Comparison of ENCODE assay signal across 2 cellular contexts in the genomic region with DNA sequence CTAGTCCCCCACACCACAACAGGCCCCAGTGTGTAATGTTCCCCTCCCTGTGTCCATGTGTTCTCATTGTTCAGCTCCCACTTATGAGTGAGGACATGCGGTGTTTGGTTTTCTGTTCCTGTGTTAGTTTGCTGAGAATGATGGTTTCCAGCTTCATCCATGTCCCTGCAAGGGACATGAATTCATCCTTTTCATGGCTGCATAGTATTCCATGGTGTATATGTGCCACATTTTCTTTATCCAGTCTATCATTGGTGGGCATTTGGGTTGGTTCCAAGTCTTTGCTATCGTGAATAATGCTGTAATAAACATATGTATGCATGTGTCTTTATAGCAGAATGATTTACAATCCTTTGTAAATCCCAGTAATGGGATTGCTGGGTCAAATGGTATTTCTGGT.
DNase-seq lines count a peak whose midpoint lies in the region; ATAC-seq, FAIRE-seq and TF ChIP-seq lines count a peak whose summit lies in the region.
"Not testable (repeated sequence)": the region's sequence is repeated elsewhere in the genome, so short reads cannot be mapped to it uniquely, and the experiment has no call there.

No MANE protein-coding gene starts in this region.

- H4K20me1 ChIP-seq in K562 (replicated peaks; ENCODE audit: control insufficient read depth, insufficient read depth, low read length), result not testable (repeated sequence)

- not testable (repeated sequence) for FAIRE-seq in K562 (lab: Jason Lieb, UNC)

- H3K4me3 ChIP-seq in HEK293 (ENCODE audit: low read depth, low read length); K562: not testable (repeated sequence)

- intact Hi-C loops in K562 (cut with micrococcal nuclease), result not testable (repeated sequence)

- not testable (repeated sequence) for TF ChIP-seq POLR2A in K562 (conservative IDR thresholded peaks at IDR 0.05)

- not testable (repeated sequence) for H3K79me2 ChIP-seq in K562 (ENCODE audit: control insufficient read depth, insufficient read depth, low read length)

- ATAC-seq in K562, result not testable (repeated sequence)

- H2AFZ ChIP-seq in K562 (ENCODE audit: low read depth, low read length), result not testable (repeated sequence)

- not testable (repeated sequence) for H3K9me1 ChIP-seq in K562 (ENCODE audit: control insufficient read depth, insufficient read depth, low read length)

- TF ChIP-seq CTCF in HEK293 (tag by site-specific recombination; IDR thresholded peaks at IDR 0.05); K562 (IDR thresholded peaks at IDR 0.05 in 2 of 3, conservative IDR thresholded peaks at IDR 0.05 in 1 of 3; ENCODE audit: insufficient read depth in 2 of 3, low read depth in 1 of 3, low read length in 3 of 3): not testable (repeated sequence)

- H3K9me3 ChIP-seq in HEK293 (ENCODE audit: control insufficient read depth, insufficient read depth, low read depth, low read length); K562 (replicated peaks; ENCODE audit: control insufficient read depth, insufficient read depth, low read depth, low read length): not testable (repeated sequence)

- POLR2A ChIA-PET in HEK293 (lab: Yijun Ruan, JAX), result not testable (repeated sequence)
- POLR2A ChIA-PET in K562 (lab: Yijun Ruan, JAX), result interaction anchor here (1.5 kb wide), 1 partner anchor 10 kb away, joined by 3 read pairs; no protein-coding TSS in a partner anchor

- not testable (repeated sequence) for H3K27ac ChIP-seq in HEK293 (ENCODE audit: extremely low read depth, low read depth, low read length); K562 (ENCODE audit: extremely low read depth, low read depth, low read length)

- H3K4me1 ChIP-seq in HEK293 (ENCODE audit: control insufficient read depth, insufficient read depth, low read length); K562 (replicated peaks in 1 of 2; ENCODE audit: control insufficient read depth in 2 of 2, insufficient read depth in 2 of 2, low read length in 2 of 2): not testable (repeated sequence)

- CTCF ChIA-PET in HEK293 (lab: Yijun Ruan, JAX); K562 (lab: Yijun Ruan, JAX; ENCODE audit: low intra/inter-chr PET ratio): not testable (repeated sequence)

- TF ChIP-seq RAD21 in K562 (CRISPR knock-in tag; conservative IDR thresholded peaks at IDR 0.05 in 1 of 2, IDR thresholded peaks at IDR 0.05 in 1 of 2), result not testable (repeated sequence)

- not testable (repeated sequence) for DNase-seq in K562 (ENCODE audit: extremely low read depth in 1 of 4, low spot score in 3 of 4)

- not testable (repeated sequence) for BruUV-seq in K562 (replicated peaks; lab: Mats Ljungman, UMichigan)

- in situ Hi-C loops in K562 (cut with MboI), result not testable (repeated sequence)

- H3K27me3 ChIP-seq in K562 (ENCODE audit: control insufficient read depth in 2 of 2, insufficient read depth in 2 of 2, low read length in 2 of 2), result not testable (repeated sequence)

- TF ChIP-seq EP300 in K562 (IDR thresholded peaks at IDR 0.05; ENCODE audit: low read length), result not testable (repeated sequence)

- H3K4me2 ChIP-seq in K562 (ENCODE audit: insufficient read depth, low read length), result not testable (repeated sequence)

- H3K36me3 ChIP-seq in HEK293 (ENCODE audit: control insufficient read depth in 2 of 2, insufficient read depth in 1 of 2, low read length in 2 of 2); K562 (ENCODE audit: control insufficient read depth, insufficient read depth, low read length): not testable (repeated sequence)

- not testable (repeated sequence) for H3K9ac ChIP-seq in K562 (ENCODE audit: insufficient read depth in 1 of 2, low read depth in 2 of 2, low read length in 2 of 2)

- 0% methylated on average over 2 of the region's 2 CpGs for WGBS in K562 (ENCODE audit: insufficient coverage, low coverage, missing lambda C conversion rate)

TF ChIP-seq in HEK293, 187 proteins besides CTCF, POLR2A, EP300 and RAD21:
- peak; percentile 54; the same call in 1 of the 2 replicates for TF ChIP-seq ZNF146 (tag by site-specific recombination; IDR thresholded peaks at IDR 0.05)

TF ChIP-seq in K562, 482 proteins besides CTCF, POLR2A, EP300 and RAD21:
- peak; percentile 68 for TF ChIP-seq ZNF146 (CRISPR knock-in tag; IDR thresholded peaks at IDR 0.05; ENCODE audit: unreplicated experiment)
